In genomic region chr16:8678068-8678927, GRCh38 we compare ENCODE assay signal across 1 cellular context.
A peak's percentile ranks its signal among the peaks of the same experiment; 100 is the strongest.
TF ChIP-seq lines count a peak whose summit lies in the region.

No MANE protein-coding gene starts in this region.

TF ChIP-seq in HepG2, 621 proteins besides CTCF, POLR2A, EP300 and RAD21 (continued from another document and continues in another):
- TF ChIP-seq NR2F2 (IDR thresholded peaks at IDR 0.05; ENCODE audit: borderline replicate concordance, low read depth) (peak; percentile 67), ZNF800 (CRISPR knock-in tag; IDR thresholded peaks at IDR 0.05) (0 out of 2 replicates have a peak, but pooled peaks have one; percentile 49), DBP (CRISPR knock-in tag; IDR thresholded peaks at IDR 0.05; ENCODE audit: not compliant biosample characterization) (no peak), MED8 (CRISPR knock-in tag; IDR thresholded peaks at IDR 0.05; ENCODE audit: insufficient replicate concordance) (no peak), ZNF549 (CRISPR knock-in tag; IDR thresholded peaks at IDR 0.05) (no peak), GFI1 (CRISPR knock-in tag; IDR thresholded peaks at IDR 0.05; ENCODE audit: borderline replicate concordance) (peak; percentile 83), HIC2 (CRISPR knock-in tag; IDR thresholded peaks at IDR 0.05; ENCODE audit: low read depth) (peak; percentile 52; the same call in 1 of the 2 replicates), SAFB2 (CRISPR knock-in tag; IDR thresholded peaks at IDR 0.05; ENCODE audit: borderline replicate concordance, low read depth) (no peak), ONECUT2 (CRISPR knock-in tag; IDR thresholded peaks at IDR 0.05) (0 out of 2 replicates have a peak, but pooled peaks have one; percentile 29), SNAI1 (CRISPR knock-in tag; IDR thresholded peaks at IDR 0.05; ENCODE audit: borderline replicate concordance) (no peak), SNAPC2 (CRISPR knock-in tag; IDR thresholded peaks at IDR 0.05) (no peak), ZNF790 (CRISPR knock-in tag; IDR thresholded peaks at IDR 0.05; ENCODE audit: borderline replicate concordance) (no peak), SP140L (CRISPR knock-in tag; IDR thresholded peaks at IDR 0.05; ENCODE audit: borderline replicate concordance) (no peak), SATB2 (CRISPR knock-in tag; IDR thresholded peaks at IDR 0.05) (no peak; the same call in 1 of the 2 replicates), PBX3 (CRISPR knock-in tag; IDR thresholded peaks at IDR 0.05; ENCODE audit: borderline replicate concordance) (no peak), ZNF451 (CRISPR knock-in tag; IDR thresholded peaks at IDR 0.05) (no peak), ZSCAN20 (CRISPR knock-in tag; IDR thresholded peaks at IDR 0.05; ENCODE audit: borderline replicate concordance) (no peak), BCL6 (CRISPR knock-in tag; IDR thresholded peaks at IDR 0.05) (peak; percentile 87), CBX5 (CRISPR knock-in tag; IDR thresholded peaks at IDR 0.05; ENCODE audit: borderline replicate concordance) (0 out of 2 replicates have a peak, but pooled peaks have one; percentile 65), ZNF207 (IDR thresholded peaks at IDR 0.05; ENCODE audit: borderline replicate concordance) (no peak), MIER3 (CRISPR knock-in tag; IDR thresholded peaks at IDR 0.05; ENCODE audit: borderline replicate concordance) (peak; percentile 92), POLR2AphosphoS2 (IDR thresholded peaks at IDR 0.05; ENCODE audit: low read depth, low read length) (peak; percentile 92; the same call in 1 of the 2 replicates), IKZF5 (CRISPR knock-in tag; IDR thresholded peaks at IDR 0.05) (0 out of 2 replicates have a peak, but pooled peaks have one; percentile 43), CHCHD3 (CRISPR knock-in tag; IDR thresholded peaks at IDR 0.05) (no peak), TCF7L2 (IDR thresholded peaks at IDR 0.05; ENCODE audit: low read depth, low read length) (no peak), RNF2 (conservative IDR thresholded peaks at IDR 0.05; ENCODE audit: low read depth) (no peak), IRF9 (CRISPR knock-in tag; IDR thresholded peaks at IDR 0.05; ENCODE audit: borderline replicate concordance) (no peak), ZNF781 (CRISPR knock-in tag; IDR thresholded peaks at IDR 0.05; ENCODE audit: borderline replicate concordance, not compliant biosample characterization) (no peak), ATF3 (CRISPR knock-in tag; IDR thresholded peaks at IDR 0.05) (peak; percentile 81), FOXK2 (IDR thresholded peaks at IDR 0.05) (peak; percentile 78; the same call in 1 of the 2 replicates), ZNF331 (CRISPR knock-in tag; IDR thresholded peaks at IDR 0.05) (peak; percentile 50; the same call in 1 of the 2 replicates), ZNF746 (CRISPR knock-in tag; IDR thresholded peaks at IDR 0.05) (no peak), KDM5B (CRISPR knock-in tag; IDR thresholded peaks at IDR 0.05; ENCODE audit: borderline replicate concordance) (no peak), MLX (CRISPR knock-in tag; IDR thresholded peaks at IDR 0.05) (peak; percentile 37; the same call in 1 of the 2 replicates), FOXA1 (IDR thresholded peaks at IDR 0.05) (peak; percentile 93), FOXA1 (CRISPR knock-in tag; IDR thresholded peaks at IDR 0.05) (peak; percentile 91), SIX1 (CRISPR knock-in tag; IDR thresholded peaks at IDR 0.05; ENCODE audit: borderline replicate concordance) (peak; percentile 61; the same call in 1 of the 2 replicates), ZNF564 (CRISPR knock-in tag; IDR thresholded peaks at IDR 0.05) (0 out of 2 replicates have a peak, but pooled peaks have one; percentile 57), ZNF687 (CRISPR knock-in tag; IDR thresholded peaks at IDR 0.05) (no peak), FUBP1 (CRISPR knock-in tag; IDR thresholded peaks at IDR 0.05; ENCODE audit: borderline replicate concordance) (no peak), ZNF275 (CRISPR knock-in tag; IDR thresholded peaks at IDR 0.05; ENCODE audit: borderline replicate concordance) (no peak), MAFG (CRISPR knock-in tag; IDR thresholded peaks at IDR 0.05) (no peak), ATF7-NPFF (CRISPR knock-in tag; IDR thresholded peaks at IDR 0.05; ENCODE audit: low read depth) (no peak), ZC3H4 (CRISPR knock-in tag; IDR thresholded peaks at IDR 0.05; ENCODE audit: borderline replicate concordance) (no peak; the same call in 1 of the 2 replicates), ZNF576 (CRISPR knock-in tag; IDR thresholded peaks at IDR 0.05) (no peak), SYNCRIP (IDR thresholded peaks at IDR 0.05; ENCODE audit: insufficient read depth, low read depth, low read length) (no peak), JARID2 (CRISPR knock-in tag; IDR thresholded peaks at IDR 0.05; ENCODE audit: insufficient replicate concordance) (no peak), ZKSCAN8 (CRISPR knock-in tag; IDR thresholded peaks at IDR 0.05; ENCODE audit: borderline replicate concordance) (peak; percentile 92), ZNF772 (CRISPR knock-in tag; IDR thresholded peaks at IDR 0.05) (no peak; the same call in 1 of the 2 replicates), RARG (CRISPR knock-in tag; IDR thresholded peaks at IDR 0.05; ENCODE audit: low read depth) (no peak)
